1 cellular context compared by ENCODE assay signal in genomic region chr17:32265896-32266388, GRCh38.
TF ChIP-seq lines count a peak whose summit lies in the region.

No MANE protein-coding gene starts in this region.

TF ChIP-seq in GM23338, 12 proteins besides CTCF, POLR2A, EP300 and RAD21:
- TF ChIP-seq ZNF462 (CRISPR knock-in tag; IDR thresholded peaks at IDR 0.05) (no peak), NANOG (IDR thresholded peaks at IDR 0.05; ENCODE audit: borderline replicate concordance) (no peak), POLR2AphosphoS5 (IDR thresholded peaks at IDR 0.05; ENCODE audit: low read depth) (no peak), JUNB (IDR thresholded peaks at IDR 0.05; ENCODE audit: unreplicated experiment) (no peak), EZH2 (IDR thresholded peaks at IDR 0.05; ENCODE audit: low read depth, unreplicated experiment) (no peak), CREB1 (CRISPR knock-in tag; IDR thresholded peaks at IDR 0.05; ENCODE audit: low read depth) (no peak), STAT1 (IDR thresholded peaks at IDR 0.05; ENCODE audit: unreplicated experiment) (no peak), REST (IDR thresholded peaks at IDR 0.05; ENCODE audit: unreplicated experiment) (no peak), ZNF114 (CRISPR knock-in tag; IDR thresholded peaks at IDR 0.05) (no peak), ETS1 (IDR thresholded peaks at IDR 0.05) (no peak), ZNF331 (CRISPR knock-in tag; IDR thresholded peaks at IDR 0.05; ENCODE audit: low read depth) (no peak), EZH2phosphoT487 (IDR thresholded peaks at IDR 0.05; ENCODE audit: unreplicated experiment) (no peak)
